ENCODE assay signal across 10 cellular contexts in the genomic region with DNA sequence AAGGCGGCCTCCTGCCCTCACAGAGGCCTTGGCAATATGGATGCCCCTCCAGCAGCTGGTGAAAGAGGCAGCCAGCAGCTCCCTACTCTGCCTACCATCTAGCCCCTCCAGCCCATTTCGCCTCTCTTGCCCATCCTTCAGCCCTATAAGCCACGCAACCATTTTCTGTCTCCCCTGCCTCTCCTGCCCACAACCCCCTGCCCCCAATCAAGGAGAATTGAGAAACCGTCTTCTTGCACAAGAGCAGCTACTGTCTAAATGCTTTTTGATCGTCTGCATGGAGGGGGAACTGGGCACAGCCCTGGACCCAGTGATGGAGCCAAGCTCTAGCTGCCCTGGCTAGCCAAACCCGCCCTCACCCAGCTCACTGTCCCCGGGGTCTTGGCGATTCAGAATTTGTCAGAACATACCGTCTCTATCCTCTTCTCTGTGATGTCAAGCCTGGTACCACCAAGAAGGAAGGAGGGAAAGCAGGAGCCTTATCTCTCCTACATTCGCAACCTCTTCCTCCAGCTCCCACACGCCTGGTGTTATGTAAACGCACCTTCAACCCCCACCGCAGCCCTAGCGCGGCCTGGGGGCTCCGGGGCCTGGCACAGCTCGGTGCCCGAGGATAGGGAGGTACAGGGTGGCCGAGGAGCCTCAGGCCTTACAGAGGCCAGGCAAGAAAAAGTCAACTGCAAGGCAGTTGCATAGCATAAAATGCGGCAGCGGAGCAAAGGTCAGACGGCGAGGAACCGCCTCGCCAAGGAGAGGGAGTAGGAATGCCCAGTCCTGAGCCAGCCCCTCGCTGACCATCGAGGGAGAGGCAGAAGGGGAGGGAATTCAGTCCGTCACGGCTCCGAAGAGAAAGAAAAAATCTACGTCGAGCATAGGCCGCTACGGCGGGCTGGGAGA. TPM values are rescaled to one million over a fixed set of nuclear protein-coding genes. Genes with fewer than 3 reads are reported as not detected.
DNase-seq lines count a peak whose midpoint lies in the region; ATAC-seq, FAIRE-seq and TF ChIP-seq lines count a peak whose summit lies in the region.
"Had no signal": no experiment of that assay in that cellular context is flagged by ENCODE, and none has a peak within 500 bp of the region (broad histone marks: within the 10 kb centered on the region; RNA-seq: fewer than 3 reads in every experiment).

No MANE protein-coding gene starts in this region.

- peak; percentile 14 for ATAC-seq in gastroesophageal sphincter
- ATAC-seq in HG03432 (IDR thresholded peaks at IDR 0.05; ENCODE audit: unreplicated experiment): no peak

- H3K4me1 ChIP-seq in gastroesophageal sphincter (peaks cover 0 to 80% (median 27%) of the 10 kb centered on the region in 3 donors), trophoblast cell (ENCODE audit: control insufficient read depth in 1 of 2, insufficient read depth in 2 of 2, low read length in 2 of 2) (peaks cover 37 to 60% of the 10 kb centered on the region in 2 experiments)

- no peak for TF ChIP-seq EP300 in gastroesophageal sphincter (IDR thresholded peaks at IDR 0.05)

- peak overlapping the region; percentile 71 for H3K18ac ChIP-seq in trophoblast cell (ENCODE audit: low read length)

- peak overlapping the region; percentile 42 for H3K4ac ChIP-seq in trophoblast cell (ENCODE audit: low read depth, low read length)

- no peak overlapping the region for H2AK5ac ChIP-seq in trophoblast cell (ENCODE audit: low read length)

- H3K9ac ChIP-seq in trophoblast cell (ENCODE audit: low read length): peak overlapping the region; percentile 57

- H2BK120ac ChIP-seq in trophoblast cell (ENCODE audit: insufficient read depth, low read length, poor library complexity): peak overlapping the region; percentile 38

- H3K9me3 ChIP-seq in gastroesophageal sphincter (no peaks in the 10 kb centered on the region), trophoblast cell (ENCODE audit: insufficient read depth, low read depth, low read length) (no peaks in the 10 kb centered on the region)

- H3K9me3 Mint-ChIP-seq in activated CD4-positive, alpha-beta T cell treated with anti-CD3 and anti-CD28 coated beads, Interleukin-2, amount 10 ng/mL, durations not matched to agents 7 days and 5 days: no peaks in the 10 kb centered on the region
- no peaks in the 10 kb centered on the region for H3K9me3 Mint-ChIP-seq in activated CD4-positive, alpha-beta memory T cell treated with anti-CD3 and anti-CD28 coated beads for 36 hours

- peak overlapping the region; percentile 50 for H3K14ac ChIP-seq in trophoblast cell (ENCODE audit: low read length)

- peak overlapping the region; percentile 48 for H4K91ac ChIP-seq in trophoblast cell (ENCODE audit: low read depth, low read length)

- H3K79me1 ChIP-seq in trophoblast cell (ENCODE audit: low read length): peaks cover 32% of the 10 kb centered on the region

- H4K8ac ChIP-seq in trophoblast cell (ENCODE audit: low read depth, low read length): peak overlapping the region; percentile 38

- no peak overlapping the region for H3K23ac ChIP-seq in trophoblast cell (ENCODE audit: low read length)

- peak overlapping the region; percentile 78 for H3K4me2 ChIP-seq in trophoblast cell (ENCODE audit: low read length)

- H2BK5ac ChIP-seq in trophoblast cell (ENCODE audit: low read depth, low read length, poor library complexity): peak overlapping the region; percentile 32

- no peak for TF ChIP-seq POLR2A in gastroesophageal sphincter (IDR thresholded peaks at IDR 0.05)

- peak overlapping the region; percentile 55 to 93 (median 86) for H3K27ac ChIP-seq in gastroesophageal sphincter
- peak overlapping the region; percentile 25 for H3K27ac ChIP-seq in trophoblast cell (ENCODE audit: low read depth, low read length)

- peak overlapping the region; percentile 18 for H2AFZ ChIP-seq in trophoblast cell (ENCODE audit: insufficient read depth, low read length, poor library complexity)

- no peak for DNase-seq in activated CD4-positive, alpha-beta T cell treated with anti-CD3 and anti-CD28 coated beads, Interleukin-2, amount 10 ng/mL, durations not matched to agents 7 days and 5 days
- DNase-seq in activated CD4-positive, alpha-beta T cell treated with anti-CD3 and anti-CD28 coated beads for 48 hours: no peak
- DNase-seq in activated CD4-positive, alpha-beta memory T cell treated with anti-CD3 and anti-CD28 coated beads for 36 hours: no peak
- peak; percentile 60 to 68 for DNase-seq in trophoblast cell
- DNase-seq in NCI-H774 (lab: John Stamatoyannopoulos, UW): no peak
- DNase-seq in HTR-8/SVneo (ENCODE audit: insufficient read length, low spot score): no peak

- H3K27me3 ChIP-seq in gastroesophageal sphincter: peaks cover 13% of the 10 kb centered on the region
- no peaks in the 10 kb centered on the region for H3K27me3 ChIP-seq in trophoblast cell (ENCODE audit: insufficient read depth, low read length)

- peak overlapping the region; percentile 44 to 65 for H3K4me3 ChIP-seq in gastroesophageal sphincter
- H3K4me3 ChIP-seq in trophoblast cell (ENCODE audit: low read depth, low read length): peak overlapping the region; percentile 79

- no peak overlapping the region for H4K12ac ChIP-seq in trophoblast cell (ENCODE audit: low read depth, low read length)

- no peak for TF ChIP-seq CTCF in gastroesophageal sphincter (IDR thresholded peaks at IDR 0.05)

- H3K27ac Mint-ChIP-seq in activated CD4-positive, alpha-beta T cell treated with anti-CD3 and anti-CD28 coated beads, Interleukin-2, amount 10 ng/mL, durations not matched to agents 7 days and 5 days: no peak overlapping the region
- no peak overlapping the region for H3K27ac Mint-ChIP-seq in activated CD4-positive, alpha-beta memory T cell treated with anti-CD3 and anti-CD28 coated beads for 36 hours

- peak overlapping the region; percentile 70 for H3K4me3 Mint-ChIP-seq in activated CD4-positive, alpha-beta T cell treated with anti-CD3 and anti-CD28 coated beads, Interleukin-2, amount 10 ng/mL, durations not matched to agents 7 days and 5 days
- peak overlapping the region; percentile 78 for H3K4me3 Mint-ChIP-seq in activated CD4-positive, alpha-beta memory T cell treated with anti-CD3 and anti-CD28 coated beads for 36 hours

- H3K4me1 Mint-ChIP-seq in activated CD4-positive, alpha-beta T cell treated with anti-CD3 and anti-CD28 coated beads, Interleukin-2, amount 10 ng/mL, durations not matched to agents 7 days and 5 days: peaks cover 39% of the 10 kb centered on the region
- peaks cover 31% of the 10 kb centered on the region for H3K4me1 Mint-ChIP-seq in activated CD4-positive, alpha-beta memory T cell treated with anti-CD3 and anti-CD28 coated beads for 36 hours (ENCODE audit: low read depth)

- H2BK12ac ChIP-seq in trophoblast cell (ENCODE audit: low read length): peak overlapping the region; percentile 20

- no peak for FAIRE-seq in HTR-8/SVneo (lab: Jason Lieb, UNC)
- FAIRE-seq: colon, G401.6 had no signal

- intact Hi-C loops in activated CD4-positive, alpha-beta memory T cell treated with anti-CD3 and anti-CD28 coated beads for 36 hours (cut with micrococcal nuclease): loop anchor here (2.0 to 10.0 kb wide), 4 partner anchors 101 to 309 kb away; a partner anchor contains a TSS

- POLR2A ChIA-PET in activated CD4-positive, alpha-beta T cell treated with anti-CD3 and anti-CD28 coated beads, Interleukin-2, amount 10 ng/mL, durations not matched to agents 7 days and 5 days (lab: Charles Lee): no interaction called here
- POLR2A ChIA-PET in activated CD4-positive, alpha-beta memory T cell treated with anti-CD3 and anti-CD28 coated beads for 36 hours (lab: Charles Lee): interaction anchor here (1.3 kb wide), 1 partner anchor 34 kb away, joined by 3 read pairs; no protein-coding TSS in a partner anchor

- peaks cover 56% of the 10 kb centered on the region for H3K27me3 Mint-ChIP-seq in activated CD4-positive, alpha-beta T cell treated with anti-CD3 and anti-CD28 coated beads, Interleukin-2, amount 10 ng/mL, durations not matched to agents 7 days and 5 days
- peaks cover 48% of the 10 kb centered on the region for H3K27me3 Mint-ChIP-seq in activated CD4-positive, alpha-beta memory T cell treated with anti-CD3 and anti-CD28 coated beads for 36 hours

- no peaks in the 10 kb centered on the region for H3K36me3 Mint-ChIP-seq in activated CD4-positive, alpha-beta T cell treated with anti-CD3 and anti-CD28 coated beads, Interleukin-2, amount 10 ng/mL, durations not matched to agents 7 days and 5 days (ENCODE audit: low read depth)
- H3K36me3 Mint-ChIP-seq in activated CD4-positive, alpha-beta memory T cell treated with anti-CD3 and anti-CD28 coated beads for 36 hours: no peaks in the 10 kb centered on the region

- no peaks in the 10 kb centered on the region for H3K36me3 ChIP-seq in gastroesophageal sphincter
- H3K36me3 ChIP-seq in trophoblast cell (ENCODE audit: control insufficient read depth in 1 of 2, insufficient read depth in 2 of 2, low read length in 2 of 2): peaks cover 2 to 3% of the 10 kb centered on the region in 2 experiments

- peaks cover 26% of the 10 kb centered on the region for H3K79me2 ChIP-seq in trophoblast cell (ENCODE audit: control insufficient read depth, insufficient read depth, low read length, poor library complexity)

- 19 to 22% methylated on average over 16 to 24 of the region's 35 CpGs for WGBS in gastroesophageal sphincter (ENCODE audit: low coverage in 1 of 2), 2 donors
- WGBS in trophoblast cell (ENCODE audit: extremely low coverage, insufficient coverage, insufficient read length): no CpG with 5 or more reads among the region's 35 CpGs

- CTCF ChIA-PET in activated CD4-positive, alpha-beta T cell treated with anti-CD3 and anti-CD28 coated beads, Interleukin-2, amount 10 ng/mL, durations not matched to agents 7 days and 5 days (lab: Charles Lee): interaction anchor here (0.6 to 1.6 kb wide), 9 partner anchors 20 to 1689 kb away, joined by 3 to 4 read pairs (median 3); no protein-coding TSS in a partner anchor
- CTCF ChIA-PET in activated CD4-positive, alpha-beta memory T cell treated with anti-CD3 and anti-CD28 coated beads for 36 hours (lab: Charles Lee): interaction anchor here (0.6 to 3.0 kb wide), 9 partner anchors 21 to 389 kb away, joined by 3 to 14 read pairs (median 4); no protein-coding TSS in a partner anchor

RNA-seq across cellular contexts. Expression of a gene that starts 1.1 kb away (rescaled TPM):
- under 1 TPM; 0.05 to 0.27 TPM for total RNA-seq in activated CD4-positive, alpha-beta T cell treated with anti-CD3 and anti-CD28 coated beads, Interleukin-2, amount 10 ng/mL, durations not matched to agents 7 days and 5 days
- total RNA-seq in activated CD4-positive, alpha-beta memory T cell treated with anti-CD3 and anti-CD28 coated beads for 36 hours: 1 to 10 TPM; 1.1 to 1.2 TPM
- 10 to 100 TPM in 3 of 4 donors, 1 to 10 TPM in 1; 9.2 to 18.1 (median 12.7) TPM for total RNA-seq in gastroesophageal sphincter
- 39.3 and 41.0 TPM in 2 replicates for polyA plus RNA-seq in trophoblast cell (2013)

Comparison
In these comparisons a context has a peak if more than half of its experiments do, and no peak if none do; other contexts are left out.
1. DNase-seq: peak in trophoblast cell (2 of 2); none in activated CD4-positive, alpha-beta T cell treated with anti-CD3 and anti-CD28 coated beads, Interleukin-2, amount 10 ng/mL, durations not matched to agents 7 days and 5 days (single experiment), activated CD4-positive, alpha-beta T cell treated with anti-CD3 and anti-CD28 coated beads for 48 hours (single experiment), activated CD4-positive, alpha-beta memory T cell treated with anti-CD3 and anti-CD28 coated beads for 36 hours (single experiment), NCI-H774 (single experiment) and HTR-8/SVneo (single experiment).
2. RNA of a gene that starts 1.1 kb away (total RNA-seq): 9.2 to 18.1 TPM in gastroesophageal sphincter; 1.1 to 1.2 TPM in activated CD4-positive, alpha-beta memory T cell treated with anti-CD3 and anti-CD28 coated beads for 36 hours and 0.05 to 0.27 TPM in activated CD4-positive, alpha-beta T cell treated with anti-CD3 and anti-CD28 coated beads, Interleukin-2, amount 10 ng/mL, durations not matched to agents 7 days and 5 days; every median in the first group is over 4 times any median in the second.